Comparison of ENCODE assay signal across 13 cellular contexts in genomic region chr3:66858656-66859381, GRCh38.
DNase-seq lines count a peak whose midpoint lies in the region; ATAC-seq and TF ChIP-seq lines count a peak whose summit lies in the region.
"Had no signal": no experiment of that assay in that cellular context is flagged by ENCODE, and none has a peak within 500 bp of the region (broad histone marks: within the 10 kb centered on the region; RNA-seq: fewer than 3 reads in every experiment).

No MANE protein-coding gene starts in this region.

- H3K9me3 ChIP-seq in A673 (ENCODE audit: low read depth, low read length, poor library complexity, severe bottlenecking) (no peaks in the 10 kb centered on the region), SJCRH30 (replicated peaks) (no peaks in the 10 kb centered on the region), gastrocnemius medialis (no peaks in the 10 kb centered on the region)
- H3K9me3 ChIP-seq: pancreas, spleen had no signal

- in situ Hi-C loops in gastrocnemius medialis (cut with MboI; ENCODE audit: low sequenced_read_pairs in 4 of 4): no loop called here

- H3K27me3 ChIP-seq in A673 (replicated peaks; ENCODE audit: insufficient read depth, low read depth, low read length, poor library complexity): no peaks in the 10 kb centered on the region
- no peaks in the 10 kb centered on the region for H3K27me3 ChIP-seq in H7 (ENCODE audit: control insufficient read depth, insufficient read depth, low read length)
- no peaks in the 10 kb centered on the region for H3K27me3 ChIP-seq in SJCRH30
- H3K27me3 ChIP-seq in gastrocnemius medialis: no peaks in the 10 kb centered on the region
- H3K27me3 ChIP-seq: pancreas, spleen had no signal

- no peak overlapping the region for H3K4me3 ChIP-seq in A673 (ENCODE audit: low read depth, low read length, poor library complexity, severe bottlenecking)
- H3K4me3 ChIP-seq in H7 (ENCODE audit: insufficient read depth, low read depth, low read length): no peak overlapping the region
- H3K4me3 ChIP-seq in SJCRH30: no peak overlapping the region
- no peak overlapping the region for H3K4me3 ChIP-seq in gastrocnemius medialis
- H3K4me3 ChIP-seq: pancreas, spleen had no signal

- BruUV-seq in A673 (replicated peaks; lab: Mats Ljungman, UMichigan): no TSS peak

- DNase-seq in A673 (ENCODE audit: low spot score) (peak; percentile 0), H7 (peak; percentile 81), SJCRH30 (peak; percentile 5 to 11), iPS DF 19.7 (ENCODE audit: low read depth, low spot score) (peak; percentile 40), gastrocnemius medialis (no peak), NCI-H345 treated with DMSO at 0.1 percent for 48 hours (lab: John Stamatoyannopoulos, UW; ENCODE audit: unreplicated experiment) (no peak), ureter (ENCODE audit: low spot score) (no peak), inferior parietal cortex (ENCODE audit: extremely low spot score) (no peak)
- DNase-seq: activated T-cell treated with anti-CD3 and anti-CD28 coated beads, Interleukin-2, amount 50 U/mL, for 24 hours; NCI-H2081; NK-92 treated with Interleukin-12 subunit alpha and Interleukin-12 subunit beta, amount 100 ng/mL, for 24 hours; pancreas; spleen had no signal

- intact Hi-C loops in A673 (cut with micrococcal nuclease; ENCODE audit: unreplicated experiment) (no loop called here), gastrocnemius medialis (cut with DNase I; ENCODE audit: low total_unique reads) (no loop called here)

- TF ChIP-seq CTCF in A673 (conservative IDR thresholded peaks at IDR 0.05; ENCODE audit: low read depth, low read length) (0 out of 2 replicates have a peak, but pooled peaks have one; percentile 32), gastrocnemius medialis (IDR thresholded peaks at IDR 0.05 in 4 of 5, conservative IDR thresholded peaks at IDR 0.05 in 1 of 5) (no peak)

- no peak for TF ChIP-seq POLR2A in gastrocnemius medialis (IDR thresholded peaks at IDR 0.05)

- H3K27ac ChIP-seq in A673 (ENCODE audit: low read depth, low read length, poor library complexity, severe bottlenecking) (no peak overlapping the region), SJCRH30 (no peak overlapping the region), gastrocnemius medialis (no peak overlapping the region)
- H3K27ac ChIP-seq: pancreas, spleen had no signal

- ATAC-seq in gastrocnemius medialis: no peak
- ATAC-seq: pancreas had no signal

- H3K36me3 ChIP-seq in A673 (ENCODE audit: insufficient read depth, low read length, poor library complexity, severe bottlenecking): no peaks in the 10 kb centered on the region
- H3K36me3 ChIP-seq in H7 (replicated peaks; ENCODE audit: control insufficient read depth, insufficient read depth, low read length): no peaks in the 10 kb centered on the region
- no peaks in the 10 kb centered on the region for H3K36me3 ChIP-seq in SJCRH30
- H3K36me3 ChIP-seq in gastrocnemius medialis: no peaks in the 10 kb centered on the region
- H3K36me3 ChIP-seq: pancreas, spleen had no signal

- POLR2A ChIA-PET in A673 (lab: Charles Lee; ENCODE audit: low non-redundant PET): no interaction called here

- CTCF ChIA-PET in A673 (lab: Charles Lee): no interaction called here

- H3K4me1 ChIP-seq in A673 (ENCODE audit: insufficient read depth, low read length, poor library complexity, severe bottlenecking) (no peaks in the 10 kb centered on the region), SJCRH30 (no peaks in the 10 kb centered on the region), gastrocnemius medialis (no peaks in the 10 kb centered on the region)
- H3K4me1 ChIP-seq: spleen had no signal

Comparison
In these comparisons a context has a peak if more than half of its experiments do, and no peak if none do; other contexts are left out.
1. DNase-seq: peak in A673 (single experiment), H7 (single experiment), SJCRH30 (2 of 2) and iPS DF 19.7 (single experiment); none in gastrocnemius medialis (0 of 2), NCI-H345 treated with DMSO at 0.1 percent for 48 hours (single experiment), ureter (single experiment) and inferior parietal cortex (single experiment).